11 cellular contexts compared by ENCODE assay signal in genomic region chr19:39237200-39238184, GRCh38. TPM values are rescaled to one million over a fixed set of nuclear protein-coding genes. Genes with fewer than 3 reads are reported as not detected.
DNase-seq lines count a peak whose midpoint lies in the region; ATAC-seq and TF ChIP-seq lines count a peak whose summit lies in the region.
"Had no signal": no experiment of that assay in that cellular context is flagged by ENCODE, and none has a peak within 500 bp of the region (broad histone marks: within the 10 kb centered on the region; RNA-seq: fewer than 3 reads in every experiment).

No MANE protein-coding gene starts in this region.

- H3K79me2 ChIP-seq in SU-DHL-6 (ENCODE audit: insufficient read depth, low read length) = no peaks in the 10 kb centered on the region

- no peaks in the 10 kb centered on the region for H3K4me1 ChIP-seq in HAP-1
- H3K4me1 ChIP-seq in breast epithelium = no peaks in the 10 kb centered on the region
- H3K4me1 ChIP-seq in suprapubic skin = peaks cover 5% of the 10 kb centered on the region
- peaks cover 0 to 8% (median 6%) of the 10 kb centered on the region in 3 donors for H3K4me1 ChIP-seq in esophagus squamous epithelium

- no peak overlapping the region for H3K27ac ChIP-seq in SU-DHL-6 (ENCODE audit: low read depth, low read length)
- H3K27ac ChIP-seq in breast epithelium = no peak overlapping the region
- no peak overlapping the region for H3K27ac ChIP-seq in suprapubic skin
- no peak overlapping the region for H3K27ac ChIP-seq in esophagus squamous epithelium

- H3K9me3 ChIP-seq in HAP-1 (no peaks in the 10 kb centered on the region), SU-DHL-6 (ENCODE audit: insufficient read depth, low read length) (no peaks in the 10 kb centered on the region), breast epithelium (no peaks in the 10 kb centered on the region), suprapubic skin (no peaks in the 10 kb centered on the region), esophagus squamous epithelium (no peaks in the 10 kb centered on the region)

- TF ChIP-seq EP300 in suprapubic skin (IDR thresholded peaks at IDR 0.05) = no peak

- H3K4me3 ChIP-seq in HAP-1 = no peak overlapping the region
- H3K4me3 ChIP-seq in SU-DHL-6 (ENCODE audit: insufficient read depth, low read length, poor library complexity, severe bottlenecking) = no peak overlapping the region
- peak overlapping the region in 1 of 3 donors; percentile 19 for H3K4me3 ChIP-seq in breast epithelium
- no peak overlapping the region for H3K4me3 ChIP-seq in suprapubic skin
- H3K4me3 ChIP-seq in esophagus squamous epithelium = peak overlapping the region in 1 of 4 donors; percentile 33

- in situ Hi-C loops in HAP-1 (cut with MboI; ENCODE audit: low sequenced_read_pairs) = no loop called here

- intact Hi-C loops in breast epithelium (cut with DNase I; ENCODE audit: low total_unique reads) = no loop called here
- intact Hi-C loops in esophagus squamous epithelium (cut with DNase I) = no loop called here

- no peak for TF ChIP-seq POLR2A in breast epithelium (IDR thresholded peaks at IDR 0.05)
- TF ChIP-seq POLR2A in suprapubic skin (IDR thresholded peaks at IDR 0.05) = no peak
- TF ChIP-seq POLR2A in esophagus squamous epithelium (IDR thresholded peaks at IDR 0.05) = no peak

- H2AFZ ChIP-seq in SU-DHL-6 (ENCODE audit: low read depth, low read length, severe bottlenecking) = peak overlapping the region; percentile 68

- no peaks in the 10 kb centered on the region for H3F3A ChIP-seq in SU-DHL-6 (ENCODE audit: insufficient read depth)

- no peak for ATAC-seq in HG03520 (IDR thresholded peaks at IDR 0.05; ENCODE audit: unreplicated experiment)

- DNase-seq in ELF-1 (ENCODE audit: low read depth, low spot score) (peak; percentile 82), HAP-1 (ENCODE audit: low spot score in 2 of 2) (peak; percentile 5 to 75), breast epithelium (ENCODE audit: low spot score in 2 of 2) (peak; percentile 18 to 61), suprapubic skin (ENCODE audit: low spot score in 2 of 2) (no peak), esophagus squamous epithelium (lab: John Stamatoyannopoulos, UW) (no peak)
- DNase-seq in stimulated activated CD4-positive, alpha-beta T cell treated with anti-CD3 and anti-CD28 coated beads, Interleukin-2, amount 100 ng/mL, for 4 hours (ENCODE audit: low read depth) = peak; percentile 40
- DNase-seq: IMR-90 had no signal

- no peaks in the 10 kb centered on the region for H4K20me1 ChIP-seq in SU-DHL-6 (ENCODE audit: low read depth, low read length)

- H3K27me3 ChIP-seq in HAP-1 (ENCODE audit: low read depth) (no peaks in the 10 kb centered on the region), SU-DHL-6 (ENCODE audit: low read length) (no peaks in the 10 kb centered on the region), breast epithelium (no peaks in the 10 kb centered on the region), suprapubic skin (peaks cover 20% of the 10 kb centered on the region), esophagus squamous epithelium (peaks cover 0 to 66% (median 0%) of the 10 kb centered on the region in 4 donors)

- no peak for TF ChIP-seq CTCF in SU-DHL-6 (IDR thresholded peaks at IDR 0.05; ENCODE audit: insufficient read depth, low read length, poor library complexity, severe bottlenecking)
- TF ChIP-seq CTCF in breast epithelium (IDR thresholded peaks at IDR 0.05) = no peak
- no peak for TF ChIP-seq CTCF in suprapubic skin (IDR thresholded peaks at IDR 0.05)
- no peak for TF ChIP-seq CTCF in esophagus squamous epithelium (IDR thresholded peaks at IDR 0.05)

- no peaks in the 10 kb centered on the region for H3K9me2 ChIP-seq in SU-DHL-6 (replicated peaks; ENCODE audit: insufficient read depth, low read length)

- H3K9ac ChIP-seq in SU-DHL-6 (ENCODE audit: low read length) = no peak overlapping the region; the same call in 1 of the 2 replicates

- WGBS in suprapubic skin = 61% methylated on average over 11 of the region's 22 CpGs
- 50 to 53% methylated on average over 9 to 14 of the region's 22 CpGs for WGBS in esophagus squamous epithelium, 2 donors

- no peaks in the 10 kb centered on the region for H3K36me3 ChIP-seq in HAP-1 (replicated peaks)
- no peaks in the 10 kb centered on the region for H3K36me3 ChIP-seq in SU-DHL-6 (ENCODE audit: low read length)
- H3K36me3 ChIP-seq in breast epithelium = no peaks in the 10 kb centered on the region
- no peaks in the 10 kb centered on the region for H3K36me3 ChIP-seq in suprapubic skin
- H3K36me3 ChIP-seq in esophagus squamous epithelium = no peaks in the 10 kb centered on the region

- peak overlapping the region; percentile 35 for H3K4me2 ChIP-seq in SU-DHL-6 (ENCODE audit: low read depth, low read length, poor library complexity, severe bottlenecking)

RNA-seq across cellular contexts. Expression of gene IFNL3, which starts 7.3 kb away (rescaled TPM):
- total RNA-seq in breast epithelium (not detected), suprapubic skin (not detected), esophagus squamous epithelium (not detected)
- total RNA-seq: fibroblast of villous mesenchyme, IMR-90, temporal lobe had no signal

RNA-seq across cellular contexts. Expression of gene IFNL4, which starts 11.2 kb away (rescaled TPM):
- total RNA-seq in breast epithelium (not detected), suprapubic skin (not detected), esophagus squamous epithelium (not detected)
- total RNA-seq: fibroblast of villous mesenchyme, IMR-90, temporal lobe had no signal

RNA-seq across cellular contexts. Expression of gene IFNL2, which starts 30.7 kb away (rescaled TPM):
- total RNA-seq in breast epithelium (not detected), suprapubic skin (not detected), esophagus squamous epithelium (not detected)
- total RNA-seq: fibroblast of villous mesenchyme, IMR-90, temporal lobe had no signal

RNA-seq across cellular contexts. Expression of gene SYCN, which starts 33.4 kb away (rescaled TPM):
- not detected for total RNA-seq in breast epithelium
- not detected for total RNA-seq in suprapubic skin
- total RNA-seq in esophagus squamous epithelium = not detected
- total RNA-seq: fibroblast of villous mesenchyme, IMR-90, temporal lobe had no signal

RNA-seq across cellular contexts. Expression of gene NCCRP1, which starts 40.7 kb away (rescaled TPM):
- 1 to 10 TPM in 1 of 3 donors, under 1 TPM in 1, not detected in 1; 0.66 to 2.9 TPM for total RNA-seq in breast epithelium
- total RNA-seq in suprapubic skin = 100 to 1,000 TPM in 3 of 4 donors, 10 to 100 TPM in 1; 32.7 to 420 (median 277) TPM
- 100 to 1,000 TPM; 208 to 737 (median 262) TPM for total RNA-seq in esophagus squamous epithelium
- total RNA-seq: fibroblast of villous mesenchyme, IMR-90, temporal lobe had no signal

Comparison
In these comparisons a context has a peak if more than half of its experiments do, and no peak if none do; other contexts are left out.
1. DNase-seq: peak in ELF-1 (single experiment), HAP-1 (2 of 2), breast epithelium (2 of 2) and stimulated activated CD4-positive, alpha-beta T cell treated with anti-CD3 and anti-CD28 coated beads, Interleukin-2, amount 100 ng/mL, for 4 hours (single experiment); none in suprapubic skin (0 of 2) and esophagus squamous epithelium (single experiment).